8 cellular contexts compared by ENCODE assay signal in genomic region chr12:50070314-50071060, GRCh38. TPM values are rescaled to one million over a fixed set of nuclear protein-coding genes. Genes with fewer than 3 reads are reported as not detected.
DNase-seq lines count a peak whose midpoint lies in the region; ATAC-seq and TF ChIP-seq lines count a peak whose summit lies in the region.

No MANE protein-coding gene starts in this region.

- no peak overlapping the region for H3K27ac ChIP-seq in spleen

- peak overlapping the region in 1 of 8 donors; percentile 37 for H3K4me3 ChIP-seq in spleen

- no peaks in the 10 kb centered on the region for H3K9me3 ChIP-seq in spleen

- 36 to 41% (median 38%) methylated on average over 8 to 9 of the region's 9 CpGs for WGBS in spleen, 5 donors

- no peaks in the 10 kb centered on the region for H3K9me3 Mint-ChIP-seq in brain

- peaks cover 2% of the 10 kb centered on the region for H3K27me3 Mint-ChIP-seq in brain

- H3K4me3 Mint-ChIP-seq in brain = peak overlapping the region; percentile 12 to 67 (median 25)

- DNase-seq in DMS 273 (lab: John Stamatoyannopoulos, UW; ENCODE audit: unreplicated experiment) = peak; percentile 80
- DNase-seq in DMS 273 treated with DMSO at 0.1 percent for 48 hours (lab: John Stamatoyannopoulos, UW) = no peak
- peak; percentile 40 for DNase-seq in NCI-H1694 treated with DMSO at 0.1 percent for 48 hours (lab: John Stamatoyannopoulos, UW)
- peak; percentile 69 for DNase-seq in T1000 (lab: John Stamatoyannopoulos, UW)
- peak; percentile 77 for DNase-seq in iris pigment epithelial cell (ENCODE audit: low read depth)
- peak; percentile 89 for DNase-seq in spleen

- H3K27me3 ChIP-seq in spleen (replicated peaks in 1 of 7) = peaks cover 0 to 7% (median 0%) of the 10 kb centered on the region in 7 donors

- no peaks in the 10 kb centered on the region for H3K36me3 Mint-ChIP-seq in brain

- no peaks in the 10 kb centered on the region for H3K36me3 ChIP-seq in spleen

- ATAC-seq in GM21825 (IDR thresholded peaks at IDR 0.05; ENCODE audit: unreplicated experiment) = no peak

- no peak for TF ChIP-seq POLR2A in spleen (IDR thresholded peaks at IDR 0.05)

- peaks cover 3 to 15% (median 9%) of the 10 kb centered on the region in 6 donors for H3K4me1 ChIP-seq in spleen

- peaks cover 25% of the 10 kb centered on the region for H3K4me1 Mint-ChIP-seq in brain

- intact Hi-C loops in spleen (cut with DNase I; ENCODE audit: low total_unique reads) = no loop called here

- TF ChIP-seq CTCF in brain (conservative IDR thresholded peaks at IDR 0.05) (peak; percentile 91 to 92), spleen (IDR thresholded peaks at IDR 0.05 in 8 of 11, conservative IDR thresholded peaks at IDR 0.05 in 3 of 11) (peak; percentile 72 to 97 (median 92))

- peak overlapping the region; percentile 6 to 86 (median 54) for H3K27ac Mint-ChIP-seq in brain

RNA-seq across cellular contexts. Expression of gene ASIC1, which starts 13.1 kb away (rescaled TPM):
- polyA plus RNA-seq in brain (ENCODE audit: insufficient read depth, low read depth, low replicate concordance) = 13.8 TPM
- total RNA-seq in spleen = 1 to 10 TPM in 2 of 7 donors, under 1 TPM in 5; 0.26 to 1.3 (median 0.54) TPM
- polyA plus RNA-seq in spleen = under 1 TPM; 0.16 to 0.33 (median 0.22) TPM

RNA-seq across cellular contexts. Expression of gene SMARCD1, which starts 14.7 kb away (rescaled TPM):
- 85.1 TPM for polyA plus RNA-seq in brain (ENCODE audit: insufficient read depth, low read depth, low replicate concordance)
- total RNA-seq in spleen = 10 to 100 TPM; 47.3 to 85.7 (median 60.3) TPM
- polyA plus RNA-seq in spleen = 10 to 100 TPM; 17.4 to 25.3 (median 18.1) TPM

RNA-seq across cellular contexts. Expression of gene GPD1, which starts 33.3 kb away (rescaled TPM):
- polyA plus RNA-seq in brain (ENCODE audit: insufficient read depth, low read depth, low replicate concordance) (18.3 TPM), spleen (under 1 TPM; 0.44 to 0.72 (median 0.48) TPM)
- under 1 TPM in 6 of 7 donors, not detected in 1; 0.13 to 0.79 (median 0.45) TPM for total RNA-seq in spleen

RNA-seq across cellular contexts. Expression of gene COX14, which starts 41.5 kb away (rescaled TPM):
- polyA plus RNA-seq in brain (ENCODE audit: insufficient read depth, low read depth, low replicate concordance) (59.5 TPM), spleen (100 to 1,000 TPM in 1 of 3 donors, 10 to 100 TPM in 2; 75.5 to 116 (median 81.9) TPM)
- total RNA-seq in spleen = 10 to 100 TPM; 45.9 to 68.2 (median 52.7) TPM

RNA-seq across cellular contexts. Expression of gene RACGAP1, which starts 45.2 kb away (rescaled TPM):
- polyA plus RNA-seq in brain (ENCODE audit: insufficient read depth, low read depth, low replicate concordance) (74.4 TPM), spleen (1 to 10 TPM; 3.4 to 6.9 (median 5.8) TPM)
- total RNA-seq in spleen = 10 to 100 TPM in 4 of 7 donors, 1 to 10 TPM in 3; 8.1 to 21.1 (median 11.3) TPM

Comparison
In these comparisons a context has a peak if more than half of its experiments do, and no peak if none do; other contexts are left out.
1. RNA of gene ASIC1, which starts 13.1 kb away (polyA plus RNA-seq): 13.8 TPM in brain (single experiment); 0.16 to 0.33 TPM in spleen; every median in the first group is over 10 times any median in the second.
2. RNA of gene GPD1, which starts 33.3 kb away (polyA plus RNA-seq): 18.3 TPM in brain (single experiment); 0.44 to 0.72 TPM in spleen; every median in the first group is over 10 times any median in the second.